Comparison of ENCODE assay signal across 14 cellular contexts in the genomic region with DNA sequence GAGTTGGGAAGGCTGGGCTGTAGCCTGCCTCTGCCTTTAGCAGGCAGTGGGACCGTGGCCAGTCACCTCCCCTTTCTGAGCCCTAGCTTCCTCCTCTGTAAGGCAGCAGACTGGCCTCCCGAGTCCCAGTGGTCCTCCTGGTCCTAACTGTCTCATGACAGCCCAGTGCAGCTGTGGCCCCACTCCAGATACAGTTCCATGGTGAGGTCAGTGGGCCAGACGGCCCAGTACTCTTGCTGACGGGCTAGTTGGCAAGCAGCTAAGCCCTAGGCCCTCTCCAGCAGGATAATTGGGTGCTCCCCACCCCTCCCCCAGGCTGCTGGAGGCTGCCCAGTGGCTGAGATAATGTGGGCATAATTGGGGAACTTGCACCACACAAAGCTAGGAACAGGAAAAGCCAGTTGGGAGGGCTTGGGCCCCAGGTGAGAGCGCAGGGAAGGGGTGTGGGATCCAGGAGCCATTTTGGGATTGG. TPM values are rescaled to one million over a fixed set of nuclear protein-coding genes. Genes with fewer than 3 reads are reported as not detected.
A peak's percentile ranks its signal among the peaks of the same experiment; 100 is the strongest.
DNase-seq lines count a peak whose midpoint lies in the region; ATAC-seq and TF ChIP-seq lines count a peak whose summit lies in the region.
"Had no signal": no experiment of that assay in that cellular context is flagged by ENCODE, and none has a peak within 500 bp of the region (broad histone marks: within the 10 kb centered on the region; RNA-seq: fewer than 3 reads in every experiment).

No MANE protein-coding gene starts in this region.

- H3K4me3 ChIP-seq in endodermal cell (ENCODE audit: low read length) (no peak overlapping the region), left lung (no peak overlapping the region)
- H3K4me3 ChIP-seq: gastroesophageal sphincter, GM23248, lung had no signal

- H3K9me3 ChIP-seq in endodermal cell (ENCODE audit: control insufficient read depth, low read length) (peaks cover 12% of the 10 kb centered on the region), left lung (no peaks in the 10 kb centered on the region)
- H3K9me3 ChIP-seq: gastroesophageal sphincter had no signal

- no peak for TF ChIP-seq CTCF in endodermal cell (conservative IDR thresholded peaks at IDR 0.05)
- TF ChIP-seq CTCF in left lung (IDR thresholded peaks at IDR 0.05), result no peak
- no peak for TF ChIP-seq CTCF in type B pancreatic cell (conservative IDR thresholded peaks at IDR 0.05)

- 91 to 100% methylated on average over 4 to 5 of the region's 5 CpGs for WGBS in endodermal cell (ENCODE audit: insufficient coverage in 1 of 2, insufficient read length in 1 of 2), 2 experiments

- H3K27me3 Mint-ChIP-seq in endodermal cell (ENCODE audit: insufficient read depth) (no peaks in the 10 kb centered on the region), type B pancreatic cell (no peaks in the 10 kb centered on the region)

- no peak overlapping the region for H3K9ac ChIP-seq in endodermal cell (ENCODE audit: extremely low read depth, low read length, poor library complexity, severe bottlenecking)
- H3K9ac ChIP-seq: GM23248, parathyroid adenoma had no signal

- H3K4me3 Mint-ChIP-seq in endodermal cell (no peak overlapping the region), type B pancreatic cell (no peak overlapping the region)

- H3K27ac ChIP-seq in endodermal cell (ENCODE audit: low read depth, low read length) (peak overlapping the region; percentile 24), left lung (peak overlapping the region in 1 of 2 donors; percentile 33)
- H3K27ac ChIP-seq: gastroesophageal sphincter, GM23248, parathyroid adenoma had no signal

- ATAC-seq in left lung (peak; percentile 51), HG03196 (IDR thresholded peaks at IDR 0.05; ENCODE audit: unreplicated experiment) (no peak), HG02938 (IDR thresholded peaks at IDR 0.05; ENCODE audit: unreplicated experiment) (no peak)
- ATAC-seq: gastroesophageal sphincter had no signal

- intact Hi-C loops in left lung (cut with DNase I), result no loop called here

- peaks cover 15% of the 10 kb centered on the region for H3K4me1 ChIP-seq in endodermal cell (ENCODE audit: control insufficient read depth, insufficient read depth, low read length)
- H3K4me1 ChIP-seq in left lung, result peaks cover 11 to 42% of the 10 kb centered on the region in 2 donors
- H3K4me1 ChIP-seq: parathyroid adenoma had no signal

- H3K27me3 ChIP-seq in endodermal cell (ENCODE audit: control insufficient read depth, insufficient read depth, low read length, poor library complexity, severe bottlenecking) (no peaks in the 10 kb centered on the region), left lung (no peaks in the 10 kb centered on the region)
- H3K27me3 ChIP-seq: gastroesophageal sphincter had no signal

- DNase-seq in RPMI7951 (ENCODE audit: low read depth), result peak; percentile 42
- DNase-seq in endodermal cell, result no peak
- peak; percentile 51 to 69 for DNase-seq in left lung
- DNase-seq in type B pancreatic cell (ENCODE audit: extremely low spot score, unreplicated experiment), result no peak
- no peak for DNase-seq in CD1c-positive myeloid dendritic cell (ENCODE audit: extremely low spot score)
- DNase-seq: activated CD4-positive, alpha-beta T cell treated with anti-CD3 and anti-CD28 coated beads, Interleukin-2, amount 50 U/mL, for 48 hours; activated effector memory CD4-positive, alpha-beta T cell treated with anti-CD3 and anti-CD28 coated beads, Interleukin-2, amount 50 U/mL, for 16 hours; NCI-H774 had no signal

- H3K9me3 Mint-ChIP-seq in endodermal cell (peaks cover 25% of the 10 kb centered on the region), type B pancreatic cell (no peaks in the 10 kb centered on the region)

- no peak overlapping the region for H3K27ac Mint-ChIP-seq in endodermal cell
- peak overlapping the region; percentile 70 for H3K27ac Mint-ChIP-seq in type B pancreatic cell

- H3K36me3 ChIP-seq in endodermal cell (ENCODE audit: control insufficient read depth, insufficient read depth, low read length) (peaks cover 25% of the 10 kb centered on the region), left lung (peaks cover 0 to 26% of the 10 kb centered on the region in 2 donors)

- peaks cover 39% of the 10 kb centered on the region for H3K36me3 Mint-ChIP-seq in endodermal cell (ENCODE audit: low read depth)
- H3K36me3 Mint-ChIP-seq in type B pancreatic cell, result peaks cover 25% of the 10 kb centered on the region

- H3K4me1 Mint-ChIP-seq in endodermal cell (peaks cover 18% of the 10 kb centered on the region), type B pancreatic cell (ENCODE audit: unreplicated experiment) (peaks cover 24% of the 10 kb centered on the region)

RNA-seq across cellular contexts. Expression of a gene that starts 48.1 kb away (rescaled TPM):
- total RNA-seq in RPMI7951 (2014; rRNA removed; shearing (Covaris generic)), result 4.3 and 7.7 TPM in 2 replicates
- 10 to 100 TPM; 29.3 to 45.3 TPM for total RNA-seq in endodermal cell
- polyA plus RNA-seq in endodermal cell (2013, experiment 1 of 2), result 40.7 TPM
- polyA plus RNA-seq in endodermal cell (2013, experiment 2 of 2), result 31.7 TPM
- 10 to 100 TPM; 13.0 to 13.8 TPM for total RNA-seq in left lung
- 62.9 and 128 TPM in 2 replicates for total RNA-seq in type B pancreatic cell (ENCODE audit: low replicate concordance)

Comparison
In these comparisons a context has a peak if more than half of its experiments do, and no peak if none do; other contexts are left out.
1. DNase-seq: peak in RPMI7951 (single experiment) and left lung (2 of 2); none in endodermal cell (single experiment), type B pancreatic cell (single experiment) and CD1c-positive myeloid dendritic cell (single experiment).